ENCODE assay signal across 1 cellular context in the genomic region with DNA sequence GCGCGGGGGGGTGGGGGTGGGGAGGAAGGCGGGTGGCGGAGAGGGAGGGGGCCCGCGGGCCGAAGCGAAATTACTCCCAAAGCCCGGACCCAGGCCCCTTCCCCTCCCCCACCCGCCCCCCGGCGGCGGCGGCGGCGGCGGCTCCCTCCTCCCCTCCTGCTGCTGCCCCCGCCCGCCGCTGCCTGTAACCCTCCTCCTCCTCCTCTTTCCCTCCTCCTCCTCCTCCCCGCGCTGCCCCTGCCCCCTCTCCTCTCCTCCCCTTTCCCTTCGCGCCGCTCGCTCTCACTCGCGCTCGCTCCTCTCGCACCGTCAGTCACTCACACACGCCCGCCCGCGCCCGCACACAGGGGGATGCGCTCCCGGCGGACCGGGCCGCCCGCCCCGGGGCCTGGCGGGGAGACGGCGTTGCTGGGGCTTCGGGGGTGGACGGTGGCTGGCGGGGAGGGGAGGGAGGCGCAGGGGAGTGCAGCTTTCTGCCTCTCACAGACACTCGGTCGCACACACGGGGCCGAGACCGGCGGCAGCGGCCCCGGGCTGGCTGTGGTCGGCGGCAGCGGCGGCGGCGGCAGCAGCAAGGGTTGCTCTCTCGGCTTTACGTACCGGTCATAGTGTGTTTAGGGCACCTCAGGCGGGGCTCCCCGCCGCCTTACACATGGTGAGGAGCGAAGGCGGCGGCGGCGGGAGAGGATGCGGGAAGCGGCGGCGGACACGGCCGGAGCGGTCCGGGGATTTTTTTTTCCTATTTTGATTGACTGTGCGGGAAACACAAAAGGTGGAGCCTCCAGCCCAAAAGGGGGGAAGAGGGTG.
TF ChIP-seq lines count a peak whose summit lies in the region.

No MANE protein-coding gene starts in this region.

TF ChIP-seq in GM23338, 12 proteins besides CTCF, POLR2A, EP300 and RAD21 (continued from another document):
- TF ChIP-seq, protein P1, sequence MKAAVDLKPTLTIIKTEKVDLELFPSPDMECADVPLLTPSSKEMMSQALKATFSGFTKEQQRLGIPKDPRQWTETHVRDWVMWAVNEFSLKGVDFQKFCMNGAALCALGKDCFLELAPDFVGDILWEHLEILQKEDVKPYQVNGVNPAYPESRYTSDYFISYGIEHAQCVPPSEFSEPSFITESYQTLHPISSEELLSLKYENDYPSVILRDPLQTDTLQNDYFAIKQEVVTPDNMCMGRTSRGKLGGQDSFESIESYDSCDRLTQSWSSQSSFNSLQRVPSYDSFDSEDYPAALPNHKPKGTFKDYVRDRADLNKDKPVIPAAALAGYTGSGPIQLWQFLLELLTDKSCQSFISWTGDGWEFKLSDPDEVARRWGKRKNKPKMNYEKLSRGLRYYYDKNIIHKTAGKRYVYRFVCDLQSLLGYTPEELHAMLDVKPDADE (IDR thresholded peaks at IDR 0.05): no peak
TF ChIP-seq in GM23338: peak in this region for 1.
